ENCODE assay signal across 10 cellular contexts in the genomic region with DNA sequence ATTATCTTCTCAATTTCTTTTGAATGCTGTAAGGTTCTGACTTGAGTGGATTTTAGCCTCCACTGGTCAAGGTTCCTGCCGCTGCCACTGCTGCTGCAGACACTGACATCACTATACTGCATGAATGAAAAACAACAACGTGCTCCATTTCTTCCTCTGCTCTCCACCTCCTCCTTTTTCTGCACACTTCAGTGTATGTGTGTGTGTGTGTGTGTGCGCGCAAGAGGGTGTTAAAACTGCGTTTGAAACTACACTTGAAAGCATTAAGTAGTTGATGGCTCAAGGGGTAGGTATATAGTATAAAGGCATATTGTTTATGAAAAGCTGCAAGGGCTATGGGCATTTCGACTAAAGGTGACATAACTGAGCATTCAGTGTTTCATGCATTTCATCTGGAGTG. TPM values are rescaled to one million over a fixed set of nuclear protein-coding genes. Genes with fewer than 3 reads are reported as not detected.
A peak's percentile ranks its signal among the peaks of the same experiment; 100 is the strongest.
DNase-seq lines count a peak whose midpoint lies in the region; ATAC-seq and TF ChIP-seq lines count a peak whose summit lies in the region.
"Had no signal": no experiment of that assay in that cellular context is flagged by ENCODE, and none has a peak within 500 bp of the region (broad histone marks: within the 10 kb centered on the region; RNA-seq: fewer than 3 reads in every experiment).

No MANE protein-coding gene starts in this region.

- H3K4me3 Mint-ChIP-seq in activated CD4-positive, alpha-beta T cell treated with anti-CD3 and anti-CD28 coated beads for 36 hours, result no peak overlapping the region

- intact Hi-C loops in activated CD4-positive, alpha-beta T cell treated with anti-CD3 and anti-CD28 coated beads for 36 hours (cut with DNase I, micrococcal nuclease), result loop anchor here in 1 of 2 experiments (2.0 to 5.0 kb wide), 2 partner anchors 43 to 70 kb away; no protein-coding TSS in a partner anchor
- intact Hi-C loops in thyroid gland (cut with DNase I), result no loop called here
- intact Hi-C loops in heart right ventricle (cut with DNase I), result loop anchor here in 2 of 10 donors (10.0 kb wide), 2 partner anchors 233 to 287 kb away; no protein-coding TSS in a partner anchor

- H3K4me1 Mint-ChIP-seq in activated CD4-positive, alpha-beta T cell treated with anti-CD3 and anti-CD28 coated beads for 36 hours, result peaks cover 37% of the 10 kb centered on the region

- peak in 1 of 2 donors; percentile 39 for TF ChIP-seq POLR2A in thyroid gland (IDR thresholded peaks at IDR 0.05)

- DNase-seq in activated CD4-positive, alpha-beta T cell treated with anti-CD3 and anti-CD28 coated beads for 36 hours, result peak; percentile 36
- DNase-seq in activated CD4-positive, alpha-beta T cell treated with anti-CD3 and anti-CD28 coated beads for 1 hour, result no peak
- DNase-seq in thyroid gland, result peak; percentile 24 to 32
- DNase-seq in H4 (ENCODE audit: low spot score), result no peak
- DNase-seq in NCI-H446 treated with DMSO at 0.1 percent for 48 hours (lab: John Stamatoyannopoulos, UW), result no peak
- DNase-seq in heart right ventricle, result no peak
- DNase-seq: Caco-2, naive B cell had no signal

- H3K9ac ChIP-seq in OCI-LY3 (ENCODE audit: low read length) (no peak overlapping the region), iPS-20b (ENCODE audit: low read depth, low read length) (no peak overlapping the region; the same call in 1 of the 2 replicates)

- TF ChIP-seq CTCF in OCI-LY3 (IDR thresholded peaks at IDR 0.05; ENCODE audit: low read depth, low read length), result no peak
- no peak for TF ChIP-seq CTCF in thyroid gland (IDR thresholded peaks at IDR 0.05)
- TF ChIP-seq CTCF in heart right ventricle (IDR thresholded peaks at IDR 0.05), result no peak

- no peaks in the 10 kb centered on the region for H3K27me3 Mint-ChIP-seq in activated CD4-positive, alpha-beta T cell treated with anti-CD3 and anti-CD28 coated beads for 36 hours
- H3K27me3 Mint-ChIP-seq: naive B cell had no signal

- H3K27ac ChIP-seq in OCI-LY3 (ENCODE audit: low read length), result no peak overlapping the region
- H3K27ac ChIP-seq in iPS-20b (ENCODE audit: low read length), result no peak overlapping the region
- H3K27ac ChIP-seq in thyroid gland, result peak overlapping the region in 1 of 3 donors; percentile 96
- H3K27ac ChIP-seq in heart right ventricle, result no peak overlapping the region

- H3K36me3 ChIP-seq in OCI-LY3 (replicated peaks; ENCODE audit: low read depth, low read length) (no peaks in the 10 kb centered on the region), iPS-20b (ENCODE audit: insufficient read depth, low read depth, low read length) (no peaks in the 10 kb centered on the region), thyroid gland (no peaks in the 10 kb centered on the region), heart right ventricle (no peaks in the 10 kb centered on the region)

- no peak for ATAC-seq in activated CD4-positive, alpha-beta T cell treated with anti-CD3 and anti-CD28 coated beads for 36 hours
- ATAC-seq in heart right ventricle, result no peak

- H4K20me1 ChIP-seq in OCI-LY3 (ENCODE audit: insufficient read depth, low read length), result no peaks in the 10 kb centered on the region; the same call in 1 of the 2 replicates

- peak overlapping the region; percentile 87 for H3K4me2 ChIP-seq in OCI-LY3 (ENCODE audit: low read length)

- H3K27ac Mint-ChIP-seq in activated CD4-positive, alpha-beta T cell treated with anti-CD3 and anti-CD28 coated beads for 36 hours, result no peak overlapping the region
- H3K27ac Mint-ChIP-seq: naive B cell had no signal

- H3K4me1 ChIP-seq in OCI-LY3 (ENCODE audit: low read length) (peaks cover 35% of the 10 kb centered on the region), iPS-20b (ENCODE audit: insufficient read depth, low read length) (peaks cover 22% of the 10 kb centered on the region), thyroid gland (peaks cover 11 to 25% of the 10 kb centered on the region in 2 donors), heart right ventricle (peaks cover 0 to 43% (median 13%) of the 10 kb centered on the region in 9 donors)
- H3K4me1 ChIP-seq: Caco-2 had no signal

- POLR2A ChIA-PET in activated CD4-positive, alpha-beta T cell treated with anti-CD3 and anti-CD28 coated beads for 36 hours (lab: Charles Lee), result interaction anchor here (1.2 kb wide), 1 partner anchor 154 kb away, joined by 3 read pairs; no protein-coding TSS in a partner anchor

- no peak overlapping the region for H2AFZ ChIP-seq in OCI-LY3 (ENCODE audit: low read depth, low read length)

- H3K36me3 Mint-ChIP-seq in activated CD4-positive, alpha-beta T cell treated with anti-CD3 and anti-CD28 coated beads for 36 hours (ENCODE audit: low read depth), result no peaks in the 10 kb centered on the region
- H3K36me3 Mint-ChIP-seq: naive B cell had no signal

- no peaks in the 10 kb centered on the region for H3K9me3 ChIP-seq in OCI-LY3 (ENCODE audit: insufficient read depth, low read length)
- no peaks in the 10 kb centered on the region for H3K9me3 ChIP-seq in iPS-20b (ENCODE audit: insufficient read depth, low read depth, low read length)
- H3K9me3 ChIP-seq in thyroid gland, result no peaks in the 10 kb centered on the region
- no peaks in the 10 kb centered on the region for H3K9me3 ChIP-seq in heart right ventricle
- H3K9me3 ChIP-seq: Caco-2 had no signal

- no peaks in the 10 kb centered on the region for H3K9me3 Mint-ChIP-seq in activated CD4-positive, alpha-beta T cell treated with anti-CD3 and anti-CD28 coated beads for 36 hours (ENCODE audit: low read depth)
- H3K9me3 Mint-ChIP-seq: naive B cell had no signal

- H3K4me3 ChIP-seq in OCI-LY3 (ENCODE audit: low read length) (peak overlapping the region; percentile 95), iPS-20b (ENCODE audit: low read length) (peak overlapping the region; percentile 97), thyroid gland (replicated peaks in 1 of 3) (peak overlapping the region in 2 of 3 donors; percentile 54 to 81), heart right ventricle (peak overlapping the region in 1 of 10 donors; percentile 83)

- WGBS in thyroid gland, 2 donors, result 27 to 38% methylated on average over 6 of the region's 6 CpGs
- WGBS in heart right ventricle, 2 donors, result 60 to 76% methylated on average over 6 of the region's 6 CpGs

- H3K27me3 ChIP-seq in OCI-LY3 (ENCODE audit: low read depth, low read length) (peaks cover 14% of the 10 kb centered on the region; the same call in 1 of the 2 replicates), iPS-20b (ENCODE audit: insufficient read depth, low read length) (no peaks in the 10 kb centered on the region), thyroid gland (no peaks in the 10 kb centered on the region), heart right ventricle (no peaks in the 10 kb centered on the region)

- CTCF ChIA-PET in activated CD4-positive, alpha-beta T cell treated with anti-CD3 and anti-CD28 coated beads for 36 hours (lab: Charles Lee), result interaction anchor here (2.5 kb wide), 1 partner anchor 218 kb away, joined by 9 read pairs; no protein-coding TSS in a partner anchor

- peaks cover 16% of the 10 kb centered on the region; the same call in 1 of the 2 replicates for H3K79me2 ChIP-seq in OCI-LY3 (ENCODE audit: low read length)

RNA-seq across cellular contexts. Expression of a gene that starts 3.5 kb away (rescaled TPM):
- 10 to 100 TPM; 12.3 to 15.1 TPM for total RNA-seq in activated CD4-positive, alpha-beta T cell treated with anti-CD3 and anti-CD28 coated beads for 36 hours
- total RNA-seq in thyroid gland, result 100 to 1,000 TPM in 1 of 4 donors, 10 to 100 TPM in 3; 64.1 to 115 (median 68.9) TPM
- total RNA-seq in H4 (2014; rRNA removed; shearing (Covaris generic)), result 6.7 and 8.1 TPM in 2 replicates
- total RNA-seq in heart right ventricle, result 10 to 100 TPM in 2 of 10 donors, 1 to 10 TPM in 8; 3.6 to 13.0 (median 7.6) TPM
- 1 to 10 TPM in 1 of 2 donors, under 1 TPM in 1; 0.75 to 3.3 TPM for polyA plus RNA-seq in heart right ventricle

Comparison
In these comparisons a context has a peak if more than half of its experiments do, and no peak if none do; other contexts are left out.
1. DNase-seq: peak in activated CD4-positive, alpha-beta T cell treated with anti-CD3 and anti-CD28 coated beads for 36 hours (single experiment) and thyroid gland (2 of 2); none in activated CD4-positive, alpha-beta T cell treated with anti-CD3 and anti-CD28 coated beads for 1 hour (single experiment), H4 (single experiment), NCI-H446 treated with DMSO at 0.1 percent for 48 hours (single experiment) and heart right ventricle (0 of 2).